Comparison of ENCODE assay signal across 11 cellular contexts in genomic region chr15:66882251-66883020, GRCh38.
DNase-seq lines count a peak whose midpoint lies in the region; ATAC-seq, FAIRE-seq and TF ChIP-seq lines count a peak whose summit lies in the region.
"Had no signal": no experiment of that assay in that cellular context is flagged by ENCODE, and none has a peak within 500 bp of the region (broad histone marks: within the 10 kb centered on the region; RNA-seq: fewer than 3 reads in every experiment).

No MANE protein-coding gene starts in this region.

- no peak for FAIRE-seq in H54 (lab: Jason Lieb, UNC)

- H3K36me3 ChIP-seq in ascending aorta (no peaks in the 10 kb centered on the region), stomach (no peaks in the 10 kb centered on the region)

- intact Hi-C loops in ascending aorta (cut with DNase I), result loop anchor here (2.0 to 5.0 kb wide), 5 partner anchors 40 to 305 kb away; no protein-coding TSS in a partner anchor
- intact Hi-C loops in left cardiac atrium (cut with DNase I), result no loop called here
- intact Hi-C loops in stomach (cut with DNase I; ENCODE audit: low total_unique reads), result no loop called here

- H3K4me3 ChIP-seq in ascending aorta (no peak overlapping the region), stomach (no peak overlapping the region)

- ATAC-seq in left cardiac atrium (peak; percentile 14 to 54), GM19328 (IDR thresholded peaks at IDR 0.05; ENCODE audit: unreplicated experiment) (no peak), HG03565 (IDR thresholded peaks at IDR 0.05; ENCODE audit: unreplicated experiment) (no peak)

- DNase-seq in H54 (ENCODE audit: insufficient read length, low spot score) (peak; percentile 25), ascending aorta (ENCODE audit: low spot score in 2 of 2) (peak in 1 of 2 donors; percentile 88), left cardiac atrium (peak; percentile 51), stomach (no peak), GF-D8 (lab: John Stamatoyannopoulos, UW) (no peak), G401 (ENCODE audit: low spot score) (no peak)
- DNase-seq: activated naive CD4-positive, alpha-beta T cell treated with anti-CD3 and anti-CD28 coated beads for 36 hours; stimulated activated CD4-positive, alpha-beta T cell treated with anti-CD3 and anti-CD28 coated beads, Interleukin-12 subunit alpha, Interleukin-12 subunit beta, amount 100 ng/mL, for 4 hours; T-helper 9 cell had no signal

- H3K27ac ChIP-seq in ascending aorta (peak overlapping the region; percentile 58 to 60), stomach (peak overlapping the region in 4 of 5 donors; percentile 64 to 80 (median 72))

- no peaks in the 10 kb centered on the region for H3K9me3 ChIP-seq in ascending aorta
- no peaks in the 10 kb centered on the region for H3K9me3 ChIP-seq in stomach

- in situ Hi-C loops in G401 (cut with HindIII; ENCODE audit: low sequenced_read_pairs), result no loop called here

- TF ChIP-seq EP300 in stomach (IDR thresholded peaks at IDR 0.05), result no peak

- no peak for TF ChIP-seq CTCF in ascending aorta (IDR thresholded peaks at IDR 0.05)
- no peak for TF ChIP-seq CTCF in stomach (IDR thresholded peaks at IDR 0.05)

- peaks cover 6 to 34% of the 10 kb centered on the region in 2 donors for H3K4me1 ChIP-seq in ascending aorta
- H3K4me1 ChIP-seq in stomach, result peaks cover 13 to 42% (median 28%) of the 10 kb centered on the region in 4 donors

- H3K27me3 ChIP-seq in ascending aorta (no peaks in the 10 kb centered on the region), stomach (no peaks in the 10 kb centered on the region)

- TF ChIP-seq POLR2A in H54 (IDR thresholded peaks at IDR 0.05; ENCODE audit: low read depth, low read length), result no peak
- TF ChIP-seq POLR2A in stomach (IDR thresholded peaks at IDR 0.05), result no peak

- 84 to 94% (median 91%) methylated on average over 11 of the region's 11 CpGs for WGBS in stomach, 5 donors

Comparison
In these comparisons a context has a peak if more than half of its experiments do, and no peak if none do; other contexts are left out.
1. DNase-seq: peak in H54 (single experiment) and left cardiac atrium (single experiment); none in stomach (single experiment), GF-D8 (single experiment) and G401 (single experiment).
2. ATAC-seq: peak in left cardiac atrium (2 of 2); none in GM19328 (single experiment) and HG03565 (single experiment).